ENCODE assay signal across 8 cellular contexts in genomic region chr4:2186133-2186864, GRCh38. TPM values are rescaled to one million over a fixed set of nuclear protein-coding genes. Genes with fewer than 3 reads are reported as not detected.
DNase-seq lines count a peak whose midpoint lies in the region; ATAC-seq and TF ChIP-seq lines count a peak whose summit lies in the region.

No MANE protein-coding gene starts in this region.

- H3K9me3 Mint-ChIP-seq in nephron: peaks cover 36% of the 10 kb centered on the region
- peaks cover 10% of the 10 kb centered on the region for H3K9me3 Mint-ChIP-seq in CD4-positive, alpha-beta T cell
- H3K9me3 Mint-ChIP-seq in stimulated activated memory B cell treated with anti-CD40 and anti-IgM and Interleukin-4, amounts not matched to agents 10 μg/mL and 1 μg/mL and 100 μg/mL, for 72 hours: peaks cover 21% of the 10 kb centered on the region

- H3K27me3 ChIP-seq in body of pancreas (no peaks in the 10 kb centered on the region), gastroesophageal sphincter (no peaks in the 10 kb centered on the region)
- H3K27me3 ChIP-seq in CD4-positive, alpha-beta T cell (ENCODE audit: control insufficient read depth, insufficient read depth, low read length): no peaks in the 10 kb centered on the region

- no peaks in the 10 kb centered on the region for H3K9me3 ChIP-seq in body of pancreas
- peaks cover 17% of the 10 kb centered on the region for H3K9me3 ChIP-seq in CD4-positive, alpha-beta T cell (ENCODE audit: control insufficient read depth, low read length)
- H3K9me3 ChIP-seq in gastroesophageal sphincter: peaks cover 0 to 5% (median 0%) of the 10 kb centered on the region in 3 donors

- H3K27ac ChIP-seq in body of pancreas (no peak overlapping the region), gastroesophageal sphincter (no peak overlapping the region)
- H3K27ac ChIP-seq in CD4-positive, alpha-beta T cell (ENCODE audit: low read depth, low read length): no peak overlapping the region

- no peaks in the 10 kb centered on the region for H3K4me1 Mint-ChIP-seq in nephron
- H3K4me1 Mint-ChIP-seq in CD4-positive, alpha-beta T cell (ENCODE audit: low read depth): no peaks in the 10 kb centered on the region
- no peaks in the 10 kb centered on the region for H3K4me1 Mint-ChIP-seq in stimulated activated memory B cell treated with anti-CD40 and anti-IgM and Interleukin-4, amounts not matched to agents 10 μg/mL and 1 μg/mL and 100 μg/mL, for 72 hours

- H3K4me1 ChIP-seq in body of pancreas: no peaks in the 10 kb centered on the region
- H3K4me1 ChIP-seq in gastroesophageal sphincter: no peaks in the 10 kb centered on the region

- TF ChIP-seq CTCF in GM12864 (IDR thresholded peaks at IDR 0.05; ENCODE audit: low read depth, low read length, missing control alignments): peak; percentile 47
- peak; percentile 40 to 84 (median 78) for TF ChIP-seq CTCF in body of pancreas (IDR thresholded peaks at IDR 0.05)
- TF ChIP-seq CTCF in nephron (IDR thresholded peaks at IDR 0.05; ENCODE audit: unreplicated experiment in 3 of 3): peak; percentile 28 to 53 (median 50)
- TF ChIP-seq CTCF in CD4-positive, alpha-beta T cell (IDR thresholded peaks at IDR 0.05): no peak
- TF ChIP-seq CTCF in gastroesophageal sphincter (IDR thresholded peaks at IDR 0.05): no peak

- H3K4me3 ChIP-seq in GM12864 (ENCODE audit: low read depth, low read length) (no peak overlapping the region), body of pancreas (no peak overlapping the region), gastroesophageal sphincter (no peak overlapping the region)

- H3K27me3 Mint-ChIP-seq in nephron (ENCODE audit: low read depth): peaks cover 4% of the 10 kb centered on the region
- no peaks in the 10 kb centered on the region for H3K27me3 Mint-ChIP-seq in CD4-positive, alpha-beta T cell
- H3K27me3 Mint-ChIP-seq in stimulated activated memory B cell treated with anti-CD40 and anti-IgM and Interleukin-4, amounts not matched to agents 10 μg/mL and 1 μg/mL and 100 μg/mL, for 72 hours: no peaks in the 10 kb centered on the region

- no peak for TF ChIP-seq POLR2A in body of pancreas (IDR thresholded peaks at IDR 0.05)
- no peak for TF ChIP-seq POLR2A in gastroesophageal sphincter (IDR thresholded peaks at IDR 0.05)

- peaks cover 16% of the 10 kb centered on the region for H3K36me3 Mint-ChIP-seq in nephron (ENCODE audit: low read depth)
- H3K36me3 Mint-ChIP-seq in CD4-positive, alpha-beta T cell (ENCODE audit: low read depth): peaks cover 8% of the 10 kb centered on the region
- H3K36me3 Mint-ChIP-seq in stimulated activated memory B cell treated with anti-CD40 and anti-IgM and Interleukin-4, amounts not matched to agents 10 μg/mL and 1 μg/mL and 100 μg/mL, for 72 hours: peaks cover 54% of the 10 kb centered on the region

- CTCF ChIA-PET in CD4-positive, alpha-beta T cell (lab: Charles Lee): no interaction called here

- ATAC-seq in body of pancreas (peak; percentile 81), gastroesophageal sphincter (no peak)
- no peak for ATAC-seq in CD4-positive, alpha-beta T cell (ENCODE audit: poor library complexity)
- ATAC-seq in stimulated activated memory B cell treated with anti-CD40 and anti-IgM and Interleukin-4, amounts not matched to agents 10 μg/mL and 1 μg/mL and 100 μg/mL, for 72 hours: no peak

- no peaks in the 10 kb centered on the region for H3K36me3 ChIP-seq in body of pancreas (replicated peaks in 1 of 2; ENCODE audit: insufficient read depth in 1 of 2, low read depth in 2 of 2)
- no peaks in the 10 kb centered on the region for H3K36me3 ChIP-seq in gastroesophageal sphincter

- WGBS in body of pancreas, 2 donors: 25 to 36% methylated on average over 9 of the region's 9 CpGs
- WGBS in gastroesophageal sphincter (ENCODE audit: low coverage in 1 of 2), 2 donors: 43 to 62% methylated on average over 6 to 9 of the region's 9 CpGs

- no peak overlapping the region for H3K4me3 Mint-ChIP-seq in nephron
- no peak overlapping the region for H3K4me3 Mint-ChIP-seq in CD4-positive, alpha-beta T cell
- H3K4me3 Mint-ChIP-seq in stimulated activated memory B cell treated with anti-CD40 and anti-IgM and Interleukin-4, amounts not matched to agents 10 μg/mL and 1 μg/mL and 100 μg/mL, for 72 hours: no peak overlapping the region

- no peak for DNase-seq in GM12864 (ENCODE audit: low read depth)
- peak; percentile 60 for DNase-seq in NCI-H146 (lab: John Stamatoyannopoulos, UW)
- DNase-seq in body of pancreas: peak; percentile 45 to 67 (median 62)
- no peak for DNase-seq in CD4-positive, alpha-beta T cell
- no peak for DNase-seq in activated effector memory CD4-positive, alpha-beta T cell treated with Interleukin-2 at 50 U/mL for 16 hours

- intact Hi-C loops in body of pancreas (cut with DNase I): loop anchor here (5.0 kb wide), 1 partner anchor 269 kb away; no protein-coding TSS in a partner anchor
- intact Hi-C loops in CD4-positive, alpha-beta T cell (cut with DNase I, micrococcal nuclease): no loop called here

- no peak overlapping the region for H3K27ac Mint-ChIP-seq in nephron
- no peak overlapping the region for H3K27ac Mint-ChIP-seq in CD4-positive, alpha-beta T cell
- H3K27ac Mint-ChIP-seq in stimulated activated memory B cell treated with anti-CD40 and anti-IgM and Interleukin-4, amounts not matched to agents 10 μg/mL and 1 μg/mL and 100 μg/mL, for 72 hours: no peak overlapping the region

- POLR2A ChIA-PET in CD4-positive, alpha-beta T cell (lab: Charles Lee): no interaction called here

- no peak for TF ChIP-seq EP300 in gastroesophageal sphincter (IDR thresholded peaks at IDR 0.05)

RNA-seq across cellular contexts. Expression of gene HAUS3, which starts 55.6 kb away (rescaled TPM):
- total RNA-seq in body of pancreas: 10 to 100 TPM in 1 of 2 donors, 1 to 10 TPM in 1; 7.3 to 11.9 TPM
- total RNA-seq in CD4-positive, alpha-beta T cell: 100 to 1,000 TPM; 143 to 148 TPM
- total RNA-seq in gastroesophageal sphincter: 10 to 100 TPM in 3 of 4 donors, 1 to 10 TPM in 1; 10.0 to 16.3 (median 12.7) TPM

RNA-seq across cellular contexts. Expression of gene POLN, which starts 55.6 kb away (rescaled TPM):
- total RNA-seq in body of pancreas (1 to 10 TPM; 4.9 to 5.9 TPM), gastroesophageal sphincter (1 to 10 TPM; 1.5 to 4.6 (median 2.6) TPM)
- 1 to 10 TPM; 2.1 to 2.3 TPM for total RNA-seq in CD4-positive, alpha-beta T cell

Comparison
In these comparisons a context has a peak if more than half of its experiments do, and no peak if none do; other contexts are left out.
1. DNase-seq: peak in NCI-H146 (single experiment) and body of pancreas (4 of 4); none in GM12864 (single experiment), CD4-positive, alpha-beta T cell (0 of 10) and activated effector memory CD4-positive, alpha-beta T cell treated with Interleukin-2 at 50 U/mL for 16 hours (single experiment).
2. CTCF ChIP-seq: peak in GM12864 (single experiment), body of pancreas (7 of 7) and nephron (3 of 3); none in CD4-positive, alpha-beta T cell (single experiment) and gastroesophageal sphincter (0 of 4).
3. RNA of gene HAUS3, which starts 55.6 kb away (total RNA-seq): 143 to 148 TPM in CD4-positive, alpha-beta T cell; 10.0 to 16.3 TPM in gastroesophageal sphincter and 7.3 to 11.9 TPM in body of pancreas; every median in the first group is over 4 times any median in the second.